In the genomic region with DNA sequence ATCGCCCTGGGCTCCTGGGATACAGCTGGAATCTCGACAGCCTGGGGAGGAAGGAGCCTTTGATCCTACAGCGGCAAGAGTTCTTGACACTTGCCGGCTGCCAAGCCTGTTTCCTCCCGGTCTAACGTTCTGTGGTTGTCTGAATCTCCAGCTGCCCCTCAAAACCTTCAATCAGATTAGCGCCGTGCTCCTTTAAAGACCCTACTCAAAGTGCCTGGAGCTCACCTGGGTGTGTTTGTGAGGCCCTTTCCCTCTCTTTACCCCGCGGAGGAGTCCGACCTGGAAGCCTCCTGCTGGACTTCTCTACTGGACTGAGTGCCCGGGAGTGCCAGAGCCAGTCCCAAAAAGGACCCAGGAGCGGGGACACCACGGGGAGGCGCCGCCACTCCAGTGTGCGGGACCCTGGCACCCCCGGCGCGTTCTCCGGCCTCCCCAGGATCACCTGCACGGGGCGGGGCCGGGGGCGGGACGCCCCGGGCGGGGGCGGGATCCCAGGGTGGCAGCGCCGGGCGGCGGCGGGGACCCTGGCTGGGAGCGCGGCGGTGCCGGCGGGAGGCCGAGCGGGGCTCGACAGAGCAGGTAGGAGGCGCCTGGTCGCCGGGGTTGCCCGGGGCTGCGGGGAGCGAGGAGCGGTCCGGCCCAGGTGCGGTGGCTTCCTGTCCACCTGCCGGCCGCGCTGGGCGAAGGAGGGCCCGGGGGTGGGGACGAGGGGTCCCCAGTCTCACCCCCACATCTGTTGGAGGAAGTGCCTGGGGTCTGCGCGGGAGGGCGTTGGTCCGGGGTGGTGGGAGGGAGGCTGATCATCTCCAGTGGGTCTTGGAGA, we compare ENCODE assay signal across 10 cellular contexts. TPM values are rescaled to one million over a fixed set of nuclear protein-coding genes. Genes with fewer than 3 reads are reported as not detected.
A peak's percentile ranks its signal among the peaks of the same experiment; 100 is the strongest.
DNase-seq lines count a peak whose midpoint lies in the region; ATAC-seq, FAIRE-seq and TF ChIP-seq lines count a peak whose summit lies in the region.
"Had no signal": no experiment of that assay in that cellular context is flagged by ENCODE, and none has a peak within 500 bp of the region (broad histone marks: within the 10 kb centered on the region; RNA-seq: fewer than 3 reads in every experiment).

A gene with protein sequence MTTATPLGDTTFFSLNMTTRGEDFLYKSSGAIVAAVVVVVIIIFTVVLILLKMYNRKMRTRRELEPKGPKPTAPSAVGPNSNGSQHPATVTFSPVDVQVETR (plus strand): TSS at position 497 of the 823 bp plus-strand sequence. CDS start 39,344 bp downstream, outside the sequence.

- TF ChIP-seq EP300 in A549 (IDR thresholded peaks at IDR 0.05): no peak

- FAIRE-seq in A549 (lab: Jason Lieb, UNC) (no peak), keratinocyte (lab: Jason Lieb, UNC) (no peak)
- FAIRE-seq: G401.6 had no signal

- H3K4me1 Mint-ChIP-seq in stimulated activated effector memory CD8-positive, alpha-beta T cell treated with anti-CD3 and anti-CD28 coated beads, Interleukin-12 subunit alpha, Interleukin-12 subunit beta, amount 100 ng/mL, for 72 hours: peaks cover 6% of the 10 kb centered on the region

- no peak within 1 kb of the TSS for H3K9ac ChIP-seq in keratinocyte (ENCODE audit: control insufficient read depth, extremely low read depth, insufficient read depth, low read length)

- H3K4me3 ChIP-seq in A549 (peak within 1 kb of the TSS; percentile 43), keratinocyte (ENCODE audit: control insufficient read depth in 2 of 3, extremely low read depth in 1 of 3, insufficient read depth in 2 of 3, low read depth in 1 of 3, low read length in 3 of 3) (peak within 1 kb of the TSS; percentile 32 to 40 (median 38))
- H3K4me3 ChIP-seq: ovary had no signal

- H3K79me2 ChIP-seq in keratinocyte (ENCODE audit: control insufficient read depth, insufficient read depth, low read length): no peaks in the 10 kb centered on the region

- no peaks in the 10 kb centered on the region for H4K20me1 ChIP-seq in keratinocyte (ENCODE audit: control insufficient read depth, extremely low read depth, insufficient read depth, low read length)

- no peaks in the 10 kb centered on the region for H3K9me1 ChIP-seq in keratinocyte (ENCODE audit: control insufficient read depth, extremely low read depth, insufficient read depth, low read length)

- H3K9me3 Mint-ChIP-seq in activated naive CD4-positive, alpha-beta T cell treated with anti-CD3 and anti-CD28 coated beads, Interleukin-2, amount 50 U/mL, for 72 hours: no peaks in the 10 kb centered on the region
- no peaks in the 10 kb centered on the region for H3K9me3 Mint-ChIP-seq in stimulated activated effector memory CD8-positive, alpha-beta T cell treated with anti-CD3 and anti-CD28 coated beads, Interleukin-12 subunit alpha, Interleukin-12 subunit beta, amount 100 ng/mL, for 72 hours

- H3K4me1 ChIP-seq in A549 (peaks cover 25% of the 10 kb centered on the region), keratinocyte (ENCODE audit: control insufficient read depth, extremely low read depth, insufficient read depth, low read length) (peaks cover 5% of the 10 kb centered on the region)

- H3K4me2 ChIP-seq in A549 (peak within 1 kb of the TSS; percentile 79), keratinocyte (ENCODE audit: control insufficient read depth, extremely low read depth, insufficient read depth, low read depth, low read length) (peak within 1 kb of the TSS; percentile 77)

- DNase-seq in A549 (ENCODE audit: low read depth in 1 of 2, low spot score in 1 of 2) (no peak), NCI-H82 treated with DMSO at 0.1 percent for 48 hours (lab: John Stamatoyannopoulos, UW; ENCODE audit: unreplicated experiment) (peak; percentile 69), keratinocyte (ENCODE audit: low read depth, low spot score) (no peak), T1000 (lab: John Stamatoyannopoulos, UW) (no peak), posterior vena cava (ENCODE audit: low spot score) (no peak), cortex of kidney (lab: John Stamatoyannopoulos, UW) (no peak)
- peak in 1 of 2 donors; percentile 55 for DNase-seq in activated naive CD4-positive, alpha-beta T cell treated with anti-CD3 and anti-CD28 coated beads, Interleukin-2, amount 50 U/mL, for 72 hours (ENCODE audit: low spot score in 2 of 2)
- DNase-seq in stimulated activated effector memory CD8-positive, alpha-beta T cell treated with anti-CD3 and anti-CD28 coated beads, Interleukin-12 subunit alpha, Interleukin-12 subunit beta, amount 100 ng/mL, for 72 hours (ENCODE audit: low spot score in 2 of 2): peak in 1 of 2 donors; percentile 9

- H3K27me3 ChIP-seq in keratinocyte (ENCODE audit: control insufficient read depth, extremely low read depth, insufficient read depth, low read length): peaks cover 6% of the 10 kb centered on the region
- H3K27me3 ChIP-seq: ovary had no signal

- peak in 1 of 2 experiments; percentile 30; a peak in 2 of 5 replicates for TF ChIP-seq RAD21 in A549 (conservative IDR thresholded peaks at IDR 0.05 in 1 of 2, IDR thresholded peaks at IDR 0.05 in 1 of 2)

- WGBS in A549 (ENCODE audit: missing lambda C conversion rate): 65% methylated on average over 14 of the region's 61 CpGs

- TF ChIP-seq POLR2A in A549 (IDR thresholded peaks at IDR 0.05; ENCODE audit: low read length): no peak

- H3K27ac Mint-ChIP-seq in activated naive CD4-positive, alpha-beta T cell treated with anti-CD3 and anti-CD28 coated beads, Interleukin-2, amount 50 U/mL, for 72 hours: peak within 1 kb of the TSS in 1 of 2 donors; percentile 55
- H3K27ac Mint-ChIP-seq in stimulated activated effector memory CD8-positive, alpha-beta T cell treated with anti-CD3 and anti-CD28 coated beads, Interleukin-12 subunit alpha, Interleukin-12 subunit beta, amount 100 ng/mL, for 72 hours: no peak within 1 kb of the TSS

- H3K36me3 ChIP-seq in keratinocyte (ENCODE audit: control insufficient read depth in 2 of 2, extremely low read depth in 1 of 2, insufficient read depth in 2 of 2, low read length in 2 of 2): no peaks in the 10 kb centered on the region
- H3K36me3 ChIP-seq: ovary had no signal

- dilution Hi-C loops in keratinocyte (cut with MboI; ENCODE audit: extremely low pct_ligation_motif_present, low sequenced_read_pairs): no loop called here

- peak within 1 kb of the TSS; percentile 68 for H2AFZ ChIP-seq in keratinocyte (ENCODE audit: control insufficient read depth, low read length)

- peak within 1 kb of the TSS; percentile 55 for H3K4me3 Mint-ChIP-seq in stimulated activated effector memory CD8-positive, alpha-beta T cell treated with anti-CD3 and anti-CD28 coated beads, Interleukin-12 subunit alpha, Interleukin-12 subunit beta, amount 100 ng/mL, for 72 hours

- intact Hi-C loops in posterior vena cava (cut with DNase I): no loop called here

- H3K9me3 ChIP-seq in A549 (no peaks in the 10 kb centered on the region), keratinocyte (ENCODE audit: control insufficient read depth, low read depth, low read length) (no peaks in the 10 kb centered on the region)
- H3K9me3 ChIP-seq: ovary had no signal

- TF ChIP-seq CTCF in A549 (IDR thresholded peaks at IDR 0.05) (no peak), keratinocyte (optimal IDR thresholded peaks at IDR 0.05 in 1 of 3, IDR thresholded peaks at IDR 0.05 in 1 of 3, conservative IDR thresholded peaks at IDR 0.05 in 1 of 3; ENCODE audit: extremely low read depth in 1 of 3, insufficient read depth in 2 of 3, low read length in 3 of 3) (peak in 1 of 3 experiments; percentile 24)

- POLR2A ChIA-PET in A549 (lab: Yijun Ruan, JAX): no interaction called here

- ATAC-seq in A549: 0 out of 6 replicates have a peak, but pooled peaks of 1 of the 2 experiments have one; percentile 31
- peak; percentile 73 to 82 for ATAC-seq in activated naive CD4-positive, alpha-beta T cell treated with anti-CD3 and anti-CD28 coated beads, Interleukin-2, amount 50 U/mL, for 72 hours
- peak; percentile 65 for ATAC-seq in stimulated activated effector memory CD8-positive, alpha-beta T cell treated with anti-CD3 and anti-CD28 coated beads, Interleukin-12 subunit alpha, Interleukin-12 subunit beta, amount 100 ng/mL, for 72 hours

- CTCF ChIA-PET in A549 (lab: Yijun Ruan, JAX): interaction anchor here (1.0 to 2.0 kb wide), 2 partner anchors 10 to 28 kb away, joined by 3 to 4 read pairs; no protein-coding TSS in a partner anchor

- peak within 1 kb of the TSS; percentile 61 to 84; a peak in 5 of 6 replicates for H3K27ac ChIP-seq in A549
- H3K27ac ChIP-seq in keratinocyte (ENCODE audit: control insufficient read depth, insufficient read depth, low read length): no peak within 1 kb of the TSS
- H3K27ac ChIP-seq: ovary had no signal

- no peaks in the 10 kb centered on the region for H3K36me3 Mint-ChIP-seq in activated naive CD4-positive, alpha-beta T cell treated with anti-CD3 and anti-CD28 coated beads, Interleukin-2, amount 50 U/mL, for 72 hours
- H3K36me3 Mint-ChIP-seq in stimulated activated effector memory CD8-positive, alpha-beta T cell treated with anti-CD3 and anti-CD28 coated beads, Interleukin-12 subunit alpha, Interleukin-12 subunit beta, amount 100 ng/mL, for 72 hours: no peaks in the 10 kb centered on the region

TF ChIP-seq in A549, 52 proteins besides CTCF, POLR2A, EP300 and RAD21:
- TF ChIP-seq CBX2 (IDR thresholded peaks at IDR 0.05; ENCODE audit: borderline replicate concordance, low read depth): no peak
- TF ChIP-seq SMC3 (IDR thresholded peaks at IDR 0.05): peak; percentile 34; the same call in 2 of the 3 replicates

RNA-seq across cellular contexts. Expression of the gene that starts here (rescaled TPM):
- polyA plus RNA-seq in A549 (2011; rRNA removed): 1.7 and 2.2 TPM in 2 replicates
- polyA plus RNA-seq in A549 (2012; cell fraction: cytosol; rRNA removed): 0.08 and 0.09 TPM in 2 replicates
- polyA plus RNA-seq in A549 (2012; cell fraction: nucleus; rRNA removed): 0.04 and 0.12 TPM in 2 replicates
- polyA plus RNA-seq in A549 (2017; fragmentation: RNase III; extraction: RNeasy Plus Mini Kit Qiagen cat#74134 plus additional on column Dnase treatment): 0.08 to 0.24 TPM (median 0.13 TPM) in 3 replicates
- polyA minus RNA-seq in A549 (2011; rRNA and poly(A)+ RNA removed): 1.8 and 2.5 TPM in 2 replicates
- total RNA-seq in activated naive CD4-positive, alpha-beta T cell treated with anti-CD3 and anti-CD28 coated beads, Interleukin-2, amount 50 U/mL, for 72 hours: under 1 TPM; 0.05 to 0.14 TPM
- 0.02 to 0.05 TPM in 2 of 3 replicates, not detected in the other for polyA plus RNA-seq in keratinocyte
- polyA plus RNA-seq in keratinocyte (2011; ENCODE audit: low read depth): not detected
- 0.06 TPM in 2 replicates for polyA plus RNA-seq in keratinocyte (2011; cell fraction: cytosol; rRNA removed)
- 0.03 TPM in 2 replicates for polyA plus RNA-seq in keratinocyte (2011; cell fraction: nucleus; rRNA removed)
- polyA plus RNA-seq in keratinocyte (2012; ENCODE audit: low replicate concordance): 0.03 TPM in 1 of 2 replicates, not detected in the other
- polyA minus RNA-seq in keratinocyte: 0.03 TPM in 1 of 3 replicates, not detected in the others
- not detected for polyA minus RNA-seq in keratinocyte (2011; cell fraction: cytosol; rRNA and poly(A)+ RNA removed)
- not detected in 2 replicates for polyA minus RNA-seq in keratinocyte (2011; cell fraction: nucleus; rRNA and poly(A)+ RNA removed)
- not detected for total RNA-seq in posterior vena cava

Comparison
In these comparisons a context has a peak if more than half of its experiments do, and no peak if none do; other contexts are left out.
1. Peak in ATAC-seq in activated naive CD4-positive, alpha-beta T cell treated with anti-CD3 and anti-CD28 coated beads, Interleukin-2, amount 50 U/mL, for 72 hours; RNA of the gene not detected or under 1 TPM.